ENCODE assay signal across 18 cellular contexts in the genomic region with DNA sequence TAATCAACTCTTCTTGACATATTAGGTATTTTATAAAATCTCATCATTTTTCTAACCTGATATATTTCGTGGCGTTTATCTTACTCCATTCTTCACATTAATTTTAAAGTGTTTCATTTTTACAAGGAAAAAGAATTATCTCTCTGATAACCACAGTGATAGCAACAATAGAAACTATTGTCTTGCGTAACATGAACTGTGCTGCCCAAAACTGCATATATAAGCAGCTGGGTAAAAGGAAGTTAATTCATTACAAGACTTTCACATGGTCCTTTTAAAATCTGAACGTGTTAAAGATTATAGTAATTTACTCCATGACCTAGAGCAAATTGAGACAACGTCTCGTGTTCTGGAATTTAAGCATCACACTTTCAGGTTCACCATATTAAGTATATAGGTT.
"Had no signal": no experiment of that assay in that cellular context is flagged by ENCODE, and none has a peak within 500 bp of the region (broad histone marks: within the 10 kb centered on the region; RNA-seq: fewer than 3 reads in every experiment).

No MANE protein-coding gene starts in this region.

- H3K36me3 ChIP-seq: ascending aorta, gastroesophageal sphincter, heart left ventricle, left lung had no signal

- H3K4me3 Mint-ChIP-seq: activated T-cell treated with anti-CD3 and anti-CD28 coated beads, Interleukin-2, amount 50 U/mL, for 72 hours; central memory CD8-positive, alpha-beta T cell; nephron had no signal

- H3K4me3 ChIP-seq: ascending aorta, gastroesophageal sphincter, heart left ventricle, left lung had no signal

- H3K9me3 Mint-ChIP-seq: activated T-cell treated with anti-CD3 and anti-CD28 coated beads, Interleukin-2, amount 50 U/mL, for 72 hours; central memory CD8-positive, alpha-beta T cell; nephron had no signal

- H3K4me1 Mint-ChIP-seq: central memory CD8-positive, alpha-beta T cell; nephron had no signal

- H3K27me3 ChIP-seq: ascending aorta, gastroesophageal sphincter, heart left ventricle, left lung had no signal

- DNase-seq: activated CD4-positive, CD25-positive, alpha-beta regulatory T cell treated with anti-CD3 and anti-CD28 coated beads, Interleukin-2, amount 50 U/mL, for 72 hours; activated CD8-positive, alpha-beta memory T cell treated with anti-CD3 and anti-CD28 coated beads for 24 hours; activated CD8-positive, alpha-beta memory T cell treated with anti-CD3 and anti-CD28 coated beads, Interleukin-2, amount 50 U/mL, for 48 hours; activated effector memory CD4-positive, alpha-beta T cell treated with anti-CD3 and anti-CD28 coated beads, Interleukin-2, amount 50 U/mL, for 16 hours; activated naive CD4-positive, alpha-beta T cell treated with anti-CD3 and anti-CD28 coated beads, Interleukin-2, amount 50 U/mL, for 16 hours; activated T-cell treated with anti-CD3 and anti-CD28 coated beads, Interleukin-2, amount 50 U/mL, for 72 hours; effector CD4-positive, alpha-beta T cell; heart left ventricle; left lung; mammary epithelial cell; midbrain; posterior cingulate gyrus; stimulated activated CD8-positive, alpha-beta memory T cell treated with anti-CD3 and anti-CD28 coated beads, Interleukin-4, amount 100 ng/mL, for 48 hours; stimulated activated naive CD4-positive, alpha-beta T cell had no signal

- H3K27ac ChIP-seq: ascending aorta, gastroesophageal sphincter, heart left ventricle, left lung had no signal

- H3K27ac Mint-ChIP-seq: activated T-cell treated with anti-CD3 and anti-CD28 coated beads, Interleukin-2, amount 50 U/mL, for 72 hours; nephron had no signal

- H3K4me1 ChIP-seq: ascending aorta, gastroesophageal sphincter, heart left ventricle, left lung had no signal

- H3K9me3 ChIP-seq: ascending aorta, gastroesophageal sphincter, heart left ventricle, left lung had no signal
